ENCODE assay signal across 19 cellular contexts in genomic region chr12:80211671-80212070, GRCh38.
"Had no signal": no experiment of that assay in that cellular context is flagged by ENCODE, and none has a peak within 500 bp of the region (broad histone marks: within the 10 kb centered on the region; RNA-seq: fewer than 3 reads in every experiment).

No MANE protein-coding gene starts in this region.

- H3K9me3 ChIP-seq: gastrocnemius medialis, left lung, mucosa of descending colon, stomach, thoracic aorta, transverse colon had no signal

- H3K4me1 ChIP-seq: gastrocnemius medialis, left lung, stomach, transverse colon had no signal

- H3K27me3 ChIP-seq: dorsolateral prefrontal cortex, gastrocnemius medialis, left lung, stomach, transverse colon had no signal

- H3K4me1 Mint-ChIP-seq: central memory CD8-positive, alpha-beta T cell; naive thymus-derived CD8-positive, alpha-beta T cell had no signal

- H3K36me3 Mint-ChIP-seq: naive thymus-derived CD8-positive, alpha-beta T cell had no signal

- ATAC-seq: gastrocnemius medialis; left lung; mucosa of descending colon; naive thymus-derived CD8-positive, alpha-beta T cell; sciatic nerve had no signal

- H3K9me3 Mint-ChIP-seq: central memory CD8-positive, alpha-beta T cell; naive thymus-derived CD8-positive, alpha-beta T cell had no signal

- DNase-seq: cortex of kidney; dorsolateral prefrontal cortex; effector CD8-positive, alpha-beta T cell; gastrocnemius medialis; islet precursor cell; left lung; mesendoderm; mucosa of descending colon; naive thymus-derived CD8-positive, alpha-beta T cell; stimulated activated CD4-positive, alpha-beta T cell treated with anti-CD3 and anti-CD28 coated beads, Interleukin-12 subunit alpha, Interleukin-12 subunit beta, amount 100 ng/mL, for 4 hours; stimulated activated naive CD4-positive, alpha-beta T cell; stomach; substantia nigra; transverse colon had no signal

- FAIRE-seq: urothelium cell line had no signal

- H3K4me3 Mint-ChIP-seq: central memory CD8-positive, alpha-beta T cell; naive thymus-derived CD8-positive, alpha-beta T cell had no signal

- H3K36me3 ChIP-seq: gastrocnemius medialis, left lung, stomach, thoracic aorta, transverse colon had no signal

- H3K4me3 ChIP-seq: dorsolateral prefrontal cortex, gastrocnemius medialis, left lung, lung, mucosa of descending colon, stomach, thoracic aorta, transverse colon had no signal

- H3K27ac Mint-ChIP-seq: naive thymus-derived CD8-positive, alpha-beta T cell had no signal

- H3K27ac ChIP-seq: dorsolateral prefrontal cortex, gastrocnemius medialis, left lung, stomach, thoracic aorta, transverse colon had no signal
